Comparison of ENCODE assay signal across 30 cellular contexts in the genomic region with DNA sequence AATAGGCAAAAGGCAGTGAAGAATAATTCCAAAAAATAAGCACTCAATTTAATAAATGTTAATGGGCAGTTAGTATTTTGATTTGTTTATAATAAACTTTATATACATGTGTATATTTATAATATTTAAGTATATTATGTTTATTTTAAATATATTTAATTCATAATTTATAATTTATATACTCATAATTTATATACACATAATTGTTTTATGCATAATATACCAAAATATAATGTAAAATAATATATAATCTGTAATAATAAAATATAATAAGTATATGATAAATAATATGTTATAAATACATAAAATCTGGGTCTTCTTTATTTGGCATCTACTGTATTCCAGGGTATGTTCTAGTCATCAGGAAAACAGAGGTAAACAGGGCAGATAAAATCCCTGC.
"Had no signal": no experiment of that assay in that cellular context is flagged by ENCODE, and none has a peak within 500 bp of the region (broad histone marks: within the 10 kb centered on the region; RNA-seq: fewer than 3 reads in every experiment).

No MANE protein-coding gene starts in this region.

- H3K4me1 ChIP-seq: esophagus squamous epithelium had no signal

- H3K27me3 ChIP-seq: brain microvascular endothelial cell, esophagus squamous epithelium had no signal

- H3K4me3 Mint-ChIP-seq: activated CD8-positive, alpha-beta T cell treated with anti-CD3 and anti-CD28 coated beads for 36 hours; activated naive CD8-positive, alpha-beta T cell; activated T-cell treated with anti-CD3 and anti-CD28 coated beads, Interleukin-2, amount 50 U/mL, for 4 hours; activated T-helper 17 cell treated with anti-CD3 and anti-CD28 coated beads, Interleukin-2, amount 50 U/mL, for 72 hours; central memory CD8-positive, alpha-beta T cell; effector memory CD8-positive, alpha-beta T cell had no signal

- FAIRE-seq: astrocyte, bronchial epithelial cell had no signal

- DNase-seq: activated CD4-positive, alpha-beta T cell treated with anti-CD3 and anti-CD28 coated beads for 4 hours; activated CD4-positive, alpha-beta T cell treated with anti-CD3 and anti-CD28 coated beads, Interleukin-2, amount 50 U/mL, for 1 hour; activated CD4-positive, alpha-beta T cell treated with anti-CD3 and anti-CD28 coated beads, Interleukin-2, amount 50 U/mL, for 48 hours; activated CD4-positive, CD25-positive, alpha-beta regulatory T cell; activated CD4-positive, CD25-positive, alpha-beta regulatory T cell treated with anti-CD3 and anti-CD28 coated beads, Interleukin-2, amount 50 U/mL, for 72 hours; activated CD8-positive, alpha-beta memory T cell treated with anti-CD3 and anti-CD28 coated beads for 24 hours; activated CD8-positive, alpha-beta T cell treated with anti-CD3 and anti-CD28 coated beads for 36 hours; activated effector memory CD4-positive, alpha-beta T cell treated with Interleukin-2 at 50 U/mL for 16 hours; activated gamma-delta T cell treated with Interleukin-2 at 50 U/mL for 16 hours; activated naive CD4-positive, alpha-beta T cell treated with anti-CD3 and anti-CD28 coated beads, Interleukin-2, amount 50 U/mL, for 16 hours; activated naive CD4-positive, alpha-beta T cell treated with Interleukin-2 at 50 U/mL for 16 hours; activated T-cell treated with anti-CD3 and anti-CD28 coated beads, Interleukin-2, amount 50 U/mL, for 4 hours; amniotic stem cell; anterior cingulate cortex; brain microvascular endothelial cell; cortex of kidney; dermis blood vessel endothelial cell; effector CD4-positive, alpha-beta T cell; effector memory CD8-positive, alpha-beta T cell; esophagus squamous epithelium; foreskin melanocyte; head of caudate nucleus; T-helper 2 cell; WERI-Rb-1 had no signal

- H3K36me3 Mint-ChIP-seq: activated naive CD8-positive, alpha-beta T cell had no signal

- H3K9me3 ChIP-seq: esophagus squamous epithelium had no signal

- H3K27ac Mint-ChIP-seq: activated CD8-positive, alpha-beta T cell treated with anti-CD3 and anti-CD28 coated beads for 36 hours; activated naive CD8-positive, alpha-beta T cell; activated T-helper 17 cell treated with anti-CD3 and anti-CD28 coated beads, Interleukin-2, amount 50 U/mL, for 72 hours; effector memory CD8-positive, alpha-beta T cell had no signal

- ATAC-seq: activated CD8-positive, alpha-beta T cell treated with anti-CD3 and anti-CD28 coated beads for 36 hours; activated T-cell treated with anti-CD3 and anti-CD28 coated beads, Interleukin-2, amount 50 U/mL, for 4 hours; activated T-helper 17 cell treated with anti-CD3 and anti-CD28 coated beads, Interleukin-2, amount 50 U/mL, for 72 hours; effector memory CD8-positive, alpha-beta T cell had no signal

- H3K4me1 Mint-ChIP-seq: central memory CD8-positive, alpha-beta T cell had no signal

- H3K36me3 ChIP-seq: brain microvascular endothelial cell, esophagus squamous epithelium, WERI-Rb-1 had no signal

- H3K27me3 Mint-ChIP-seq: activated T-helper 17 cell treated with anti-CD3 and anti-CD28 coated beads, Interleukin-2, amount 50 U/mL, for 72 hours had no signal

- H3K9me3 Mint-ChIP-seq: activated CD8-positive, alpha-beta T cell treated with anti-CD3 and anti-CD28 coated beads for 36 hours; activated T-cell treated with anti-CD3 and anti-CD28 coated beads, Interleukin-2, amount 50 U/mL, for 4 hours; activated T-helper 17 cell treated with anti-CD3 and anti-CD28 coated beads, Interleukin-2, amount 50 U/mL, for 72 hours; central memory CD8-positive, alpha-beta T cell; effector memory CD8-positive, alpha-beta T cell had no signal

- H3K4me3 ChIP-seq: esophagus squamous epithelium had no signal

- H3K27ac ChIP-seq: brain microvascular endothelial cell, epithelial cell of prostate, esophagus squamous epithelium, WERI-Rb-1 had no signal
